ENCODE assay signal across 12 cellular contexts in genomic region chr10:102595914-102596313, GRCh38. TPM values are rescaled to one million over a fixed set of nuclear protein-coding genes. Genes with fewer than 3 reads are reported as not detected.
DNase-seq lines count a peak whose midpoint lies in the region; ATAC-seq, FAIRE-seq and TF ChIP-seq lines count a peak whose summit lies in the region.
"Had no signal": no experiment of that assay in that cellular context is flagged by ENCODE, and none has a peak within 500 bp of the region (broad histone marks: within the 10 kb centered on the region; RNA-seq: fewer than 3 reads in every experiment).

No MANE protein-coding gene starts in this region.

- no peak overlapping the region for H3K4me2 ChIP-seq in HepG2 (ENCODE audit: low read depth, low read length)

- H3K9me3 ChIP-seq in HepG2 (ENCODE audit: low read length) = no peaks in the 10 kb centered on the region
- H3K9me3 ChIP-seq in right lobe of liver = no peaks in the 10 kb centered on the region
- no peaks in the 10 kb centered on the region for H3K9me3 ChIP-seq in muscle layer of colon (ENCODE audit: low read length)
- H3K9me3 ChIP-seq in upper lobe of left lung = no peaks in the 10 kb centered on the region
- H3K9me3 ChIP-seq in esophagus squamous epithelium = no peaks in the 10 kb centered on the region
- H3K9me3 ChIP-seq: gastroesophageal sphincter had no signal

- no peak overlapping the region for H3K9ac ChIP-seq in HepG2 (ENCODE audit: insufficient read depth, low read depth, low read length)
- no peak overlapping the region for H3K9ac ChIP-seq in muscle layer of colon (ENCODE audit: low read length)

- peaks cover 5% of the 10 kb centered on the region for H3K79me2 ChIP-seq in HepG2 (ENCODE audit: insufficient read depth, low read length)

- intact Hi-C loops in HepG2 (cut with micrococcal nuclease; ENCODE audit: unreplicated experiment) (loop anchor here (2.0 kb wide), 2 partner anchors 47 to 93 kb away; partner anchors contain the start of genes ACTR1A and SUFU), right lobe of liver (cut with DNase I) (no loop called here), dorsolateral prefrontal cortex (cut with DNase I) (loop anchor here in 1 of 2 donors (5.0 kb wide), 1 partner anchor 94 kb away; the partner anchor contains the start of genes ACTR1A and SUFU), esophagus squamous epithelium (cut with DNase I) (no loop called here)

- TF ChIP-seq CTCF in HepG2 (CRISPR knock-in tag; IDR thresholded peaks at IDR 0.05) (no peak), right lobe of liver (IDR thresholded peaks at IDR 0.05) (no peak), dorsolateral prefrontal cortex (IDR thresholded peaks at IDR 0.05 in 54 of 56, conservative IDR thresholded peaks at IDR 0.05 in 2 of 56; ENCODE audit: low read depth in 1 of 56, partially characterized antibody in 56 of 56) (no peak), upper lobe of left lung (IDR thresholded peaks at IDR 0.05) (no peak), esophagus squamous epithelium (IDR thresholded peaks at IDR 0.05) (no peak)

- peaks cover 85% of the 10 kb centered on the region for H3K4me1 ChIP-seq in HepG2 (ENCODE audit: insufficient read depth, low read length)
- H3K4me1 ChIP-seq in right lobe of liver = peaks cover 0 to 38% (median 17%) of the 10 kb centered on the region in 4 donors
- peaks cover 36% of the 10 kb centered on the region for H3K4me1 ChIP-seq in muscle layer of colon (ENCODE audit: insufficient read depth, low read length)
- peaks cover 42 to 54% (median 48%) of the 10 kb centered on the region in 4 donors for H3K4me1 ChIP-seq in upper lobe of left lung
- H3K4me1 ChIP-seq in esophagus squamous epithelium = peaks cover 0 to 69% (median 51%) of the 10 kb centered on the region in 3 donors

- TF ChIP-seq EP300 in HepG2 (IDR thresholded peaks at IDR 0.05; ENCODE audit: low read depth in 2 of 2, low read length in 2 of 2) (no peak), HepG2 (CRISPR knock-in tag; IDR thresholded peaks at IDR 0.05; ENCODE audit: borderline replicate concordance) (no peak), upper lobe of left lung (IDR thresholded peaks at IDR 0.05) (no peak)

- TF ChIP-seq RAD21 in HepG2 (CRISPR knock-in tag; IDR thresholded peaks at IDR 0.05) = no peak

- DNase-seq in HepG2 (ENCODE audit: low spot score) (no peak), right lobe of liver (no peak), dorsolateral prefrontal cortex (no peak), upper lobe of left lung (no peak), esophagus squamous epithelium (lab: John Stamatoyannopoulos, UW) (no peak), SKM-1 treated with dmso at 0.1 percent for 144 hours (lab: John Stamatoyannopoulos, UW; ENCODE audit: unreplicated experiment) (no peak)
- no peak for DNase-seq in NK-92 treated with Interleukin-12 subunit alpha and Interleukin-12 subunit beta, amount 100 ng/mL, for 24 hours (lab: John Stamatoyannopoulos, UW)
- DNase-seq: CD8-positive, alpha-beta memory T cell; immature natural killer cell had no signal

- H3K27me3 ChIP-seq in HepG2 (ENCODE audit: control insufficient read depth in 1 of 2, insufficient read depth in 2 of 2, low read length in 2 of 2) (no peaks in the 10 kb centered on the region), right lobe of liver (no peaks in the 10 kb centered on the region), dorsolateral prefrontal cortex (no peaks in the 10 kb centered on the region), muscle layer of colon (ENCODE audit: control insufficient read depth in 1 of 2, insufficient read depth in 2 of 2, low read length in 2 of 2) (no peaks in the 10 kb centered on the region), upper lobe of left lung (no peaks in the 10 kb centered on the region), esophagus squamous epithelium (no peaks in the 10 kb centered on the region)
- H3K27me3 ChIP-seq: gastroesophageal sphincter had no signal

- TF ChIP-seq POLR2A in HepG2 (IDR thresholded peaks at IDR 0.05; ENCODE audit: insufficient read depth in 1 of 2, low read depth in 2 of 2, low read length in 2 of 2) (no peak), right lobe of liver (IDR thresholded peaks at IDR 0.05) (no peak), upper lobe of left lung (IDR thresholded peaks at IDR 0.05) (no peak), esophagus squamous epithelium (IDR thresholded peaks at IDR 0.05) (no peak)

- H3K27ac ChIP-seq in HepG2 (ENCODE audit: extremely low read length, insufficient read depth, low read length) (peak overlapping the region; percentile 95), right lobe of liver (no peak overlapping the region), dorsolateral prefrontal cortex (peak overlapping the region in 35 of 59 donors; percentile 1 to 72 (median 41)), muscle layer of colon (ENCODE audit: low read depth, low read length) (peak overlapping the region; percentile 84), upper lobe of left lung (peak overlapping the region in 3 of 4 donors; percentile 36 to 82 (median 44)), esophagus squamous epithelium (peak overlapping the region in 1 of 4 donors; percentile 79)
- H3K27ac ChIP-seq: VCaP had no signal

- CTCF ChIA-PET in HepG2 (lab: Yijun Ruan, JAX; ENCODE audit: low intra/inter-chr PET ratio, low total read pairs) = interaction anchor here (1.0 to 2.3 kb wide), 2 partner anchors 49 to 92 kb away, joined by 3 to 7 read pairs; partner anchors contain the start of genes SUFU and TRIM8

- FAIRE-seq in HepG2 (lab: Jason Lieb, UNC) = no peak

- 73% methylated on average over 3 of the region's 4 CpGs for WGBS in HepG2 (ENCODE audit: low lambda C conversion rate)
- 100% methylated on average over 2 of the region's 4 CpGs for WGBS in right lobe of liver (ENCODE audit: insufficient coverage, low coverage, low lambda C conversion rate, missing lambda C conversion rate)
- 59 to 78% methylated on average over 3 to 4 of the region's 4 CpGs for WGBS in upper lobe of left lung, 2 donors
- WGBS in esophagus squamous epithelium, 2 donors = 90% methylated on average over 2 of the region's 4 CpGs; no CpG with 5 or more reads in 1 of the 2 donors

- H2AFZ ChIP-seq in HepG2 (ENCODE audit: low read length) = no peak overlapping the region

- H3K4me3 ChIP-seq in HepG2 (replicated peaks in 1 of 3; ENCODE audit: insufficient read depth in 1 of 3, low read depth in 2 of 3, low read length in 3 of 3) = no peak overlapping the region
- no peak overlapping the region for H3K4me3 ChIP-seq in right lobe of liver
- no peak overlapping the region for H3K4me3 ChIP-seq in dorsolateral prefrontal cortex
- no peak overlapping the region for H3K4me3 ChIP-seq in muscle layer of colon (ENCODE audit: low read depth in 1 of 2, low read length in 2 of 2)
- H3K4me3 ChIP-seq in upper lobe of left lung = no peak overlapping the region
- H3K4me3 ChIP-seq in esophagus squamous epithelium = no peak overlapping the region
- H3K4me3 ChIP-seq: gastroesophageal sphincter had no signal

- no TSS peak for BruUV-seq in HepG2 (replicated peaks; lab: Mats Ljungman, UMichigan)

- H4K20me1 ChIP-seq in HepG2 (ENCODE audit: insufficient read depth, low read length) = no peaks in the 10 kb centered on the region

- in situ Hi-C loops in HepG2 (cut with HindIII; ENCODE audit: extremely low pct_ligation_motif_present, low pct_unique_long_range_greater_than_20kb) = no loop called here

- peaks cover 0 to 1% of the 10 kb centered on the region in 2 experiments; a peak in 1 of 5 replicates for H3K36me3 ChIP-seq in HepG2 (replicated peaks in 1 of 2; ENCODE audit: control insufficient read depth in 1 of 2, insufficient read depth in 2 of 2, low read length in 2 of 2)
- H3K36me3 ChIP-seq in right lobe of liver = no peaks in the 10 kb centered on the region
- H3K36me3 ChIP-seq in muscle layer of colon (ENCODE audit: insufficient read depth, low read length) = peaks cover 9% of the 10 kb centered on the region
- peaks cover 0 to 27% (median 15%) of the 10 kb centered on the region in 4 donors for H3K36me3 ChIP-seq in upper lobe of left lung
- H3K36me3 ChIP-seq in esophagus squamous epithelium = peaks cover 2 to 86% (median 5%) of the 10 kb centered on the region in 3 donors

- no peak for ATAC-seq in HepG2
- no peak for ATAC-seq in right lobe of liver
- ATAC-seq in upper lobe of left lung (ENCODE audit: low FRiP score in 2 of 2) = no peak

- POLR2A ChIA-PET in HepG2 (lab: Yijun Ruan, JAX) = interaction anchor here (0.7 to 5.6 kb wide), 8 partner anchors 11 to 174 kb away, joined by 3 to 68 read pairs (median 10); partner anchors contain the start of gene TRIM8

TF ChIP-seq in HepG2, 621 proteins besides CTCF, POLR2A, EP300 and RAD21:
- TF ChIP-seq ZNF605 (CRISPR knock-in tag; IDR thresholded peaks at IDR 0.05) = 0 out of 2 replicates have a peak, but pooled peaks have one; percentile 39
- TF ChIP-seq MAF1 (CRISPR knock-in tag; IDR thresholded peaks at IDR 0.05; ENCODE audit: borderline replicate concordance) = no peak
- TF ChIP-seq WIZ (CRISPR knock-in tag; IDR thresholded peaks at IDR 0.05) = no peak

RNA-seq across cellular contexts. Expression of gene TRIM8, which starts 48.4 kb away (rescaled TPM):
- total RNA-seq in HepG2 (2016; rRNA removed; fragmentation: Illumina TruSeq; extraction: Trizol) = 38.9 and 39.8 TPM in 2 replicates
- 13.4 and 13.6 TPM in 2 replicates for total RNA-seq in HepG2 (2016; cell fraction: cytosol; rRNA removed; fragmentation: Illumina TruSeq; extraction: Trizol; ENCODE audit: low read depth)
- total RNA-seq in HepG2 (2016; cell fraction: insoluble cytoplasmic fraction; rRNA removed; fragmentation: Illumina TruSeq; extraction: Trizol) = 33.2 and 39.7 TPM in 2 replicates
- total RNA-seq in HepG2 (2016; cell fraction: membrane; rRNA removed; fragmentation: Illumina TruSeq; extraction: Trizol) = 49.9 and 53.6 TPM in 2 replicates
- total RNA-seq in HepG2 (2016; cell fraction: nucleus; rRNA removed; fragmentation: Illumina TruSeq; extraction: Trizol) = 21.9 and 30.8 TPM in 2 replicates
- 66.5 and 84.1 TPM in 2 replicates for polyA plus RNA-seq in HepG2 (2011; rRNA removed)
- 62.9 and 70.1 TPM in 2 replicates for polyA plus RNA-seq in HepG2 (2011; cell fraction: cytosol; rRNA removed)
- polyA plus RNA-seq in HepG2 (2011; cell fraction: nucleus; rRNA removed) = 86.9 and 92.0 TPM in 2 replicates
- polyA plus RNA-seq in HepG2 (2012) = 98.0 and 117 TPM in 2 replicates
- 18.4 and 21.2 TPM in 2 replicates for polyA plus RNA-seq in HepG2 (2016; cell fraction: cytosol; fragmentation: Illumina TruSeq; extraction: Trizol; ENCODE audit: low read depth)
- 51.6 and 70.7 TPM in 2 replicates for polyA plus RNA-seq in HepG2 (2016; cell fraction: insoluble cytoplasmic fraction; fragmentation: Illumina TruSeq; extraction: Trizol; ENCODE audit: low read depth)
- polyA plus RNA-seq in HepG2 (2016; cell fraction: membrane; fragmentation: Illumina TruSeq; extraction: Trizol; ENCODE audit: low read depth) = 57.9 and 63.0 TPM in 2 replicates
- polyA plus RNA-seq in HepG2 (2016; cell fraction: nucleus; fragmentation: Illumina TruSeq; extraction: Trizol; ENCODE audit: insufficient read depth, low read depth) = 63.9 and 73.5 TPM in 2 replicates
- polyA minus RNA-seq in HepG2 (2011; rRNA and poly(A)+ RNA removed; ENCODE audit: low replicate concordance) = 23.8 and 82.1 TPM in 2 replicates
- 41.1 and 48.2 TPM in 2 replicates for polyA minus RNA-seq in HepG2 (2011; cell fraction: cytosol; rRNA and poly(A)+ RNA removed)
- polyA minus RNA-seq in HepG2 (2011; cell fraction: nucleus; rRNA and poly(A)+ RNA removed) = 36.6 and 46.0 TPM in 2 replicates
- total RNA-seq in right lobe of liver = 10 to 100 TPM; 34.7 to 99.8 (median 41.2) TPM
- 100 to 1,000 TPM in 118 of 120 experiments, 10 to 100 TPM in 2; 95.2 to 308 (median 133) TPM for total RNA-seq in dorsolateral prefrontal cortex
- total RNA-seq in upper lobe of left lung = 100 to 1,000 TPM; 162 to 279 (median 177) TPM
- 10 to 100 TPM; 27.6 to 75.9 (median 48.8) TPM for total RNA-seq in esophagus squamous epithelium

Comparison
In these comparisons a context has a peak if more than half of its experiments do, and no peak if none do; other contexts are left out.
1. H3K27ac ChIP-seq: peak in HepG2 (single experiment), dorsolateral prefrontal cortex (35 of 59), muscle layer of colon (single experiment) and upper lobe of left lung (3 of 4); none in right lobe of liver (0 of 3).